Comparison of ENCODE assay signal across 13 cellular contexts in genomic region chr2:42914314-42914713, GRCh38.
"Had no signal": no experiment of that assay in that cellular context is flagged by ENCODE, and none has a peak within 500 bp of the region (broad histone marks: within the 10 kb centered on the region; RNA-seq: fewer than 3 reads in every experiment).

No MANE protein-coding gene starts in this region.

- H3K27me3 ChIP-seq: thyroid gland had no signal

- H3K36me3 ChIP-seq: thyroid gland had no signal

- ATAC-seq: effector memory CD8-positive, alpha-beta T cell; left cardiac atrium; naive thymus-derived CD8-positive, alpha-beta T cell; stimulated activated memory B cell treated with anti-CD40 and anti-IgM and Interleukin-4, amounts not matched to agents 10 μg/mL and 1 μg/mL and 100 μg/mL, for 72 hours had no signal

- H2AFZ ChIP-seq: parathyroid adenoma had no signal

- H3K9me3 ChIP-seq: thyroid gland had no signal

- H3K79me2 ChIP-seq: parathyroid adenoma had no signal

- H3K27ac ChIP-seq: parathyroid adenoma, thyroid gland had no signal

- H3K4me1 ChIP-seq: parathyroid adenoma had no signal

- H3K9ac ChIP-seq: parathyroid adenoma had no signal

- FAIRE-seq: frontal cortex, urothelium cell line had no signal

- H3K4me3 ChIP-seq: thyroid gland had no signal

- DNase-seq: activated CD4-positive, alpha-beta T cell treated with anti-CD3 and anti-CD28 coated beads, Interleukin-2, amount 10 ng/mL, durations not matched to agents 7 days and 5 days; activated naive CD8-positive, alpha-beta T cell treated with anti-CD3 and anti-CD28 coated beads for 36 hours; effector memory CD8-positive, alpha-beta T cell; head of caudate nucleus; left cardiac atrium; mammary epithelial cell; naive thymus-derived CD8-positive, alpha-beta T cell; stimulated activated CD4-positive, alpha-beta T cell treated with anti-CD3 and anti-CD28 coated beads, Interleukin-2, amount 100 ng/mL, for 48 hours; thyroid gland had no signal
